Comparison of ENCODE assay signal across 8 cellular contexts in the genomic region with DNA sequence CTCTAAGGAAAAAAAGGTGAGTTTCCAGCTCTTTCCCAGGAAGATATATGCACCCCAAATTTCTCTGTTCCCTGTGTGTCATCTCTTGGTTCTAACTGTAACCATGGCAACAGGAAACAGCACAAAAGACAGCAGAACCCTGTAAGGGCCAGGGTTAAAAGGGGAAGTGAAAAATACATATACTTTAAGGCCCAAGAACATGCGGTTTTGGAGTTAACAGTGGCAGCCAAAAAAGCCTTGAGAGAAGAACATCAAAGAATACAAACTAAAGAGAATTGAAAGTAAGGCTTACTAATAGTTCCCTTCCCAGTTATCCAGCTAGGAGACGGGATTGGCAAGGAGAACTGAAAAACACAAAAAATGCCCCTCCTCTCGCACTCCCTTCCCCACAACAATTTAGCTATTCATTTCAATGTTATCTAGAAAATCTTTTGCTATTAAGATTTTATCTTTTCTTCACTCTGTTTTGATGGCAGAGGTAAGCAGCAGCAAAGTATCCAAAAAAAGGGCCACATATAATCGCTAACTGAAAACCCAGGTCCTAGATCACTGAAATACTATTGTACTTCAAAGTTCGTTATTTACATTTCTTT. TPM values are rescaled to one million over a fixed set of nuclear protein-coding genes. Genes with fewer than 3 reads are reported as not detected.
DNase-seq lines count a peak whose midpoint lies in the region; ATAC-seq and TF ChIP-seq lines count a peak whose summit lies in the region.

No MANE protein-coding gene starts in this region.

- H3K27me3 Mint-ChIP-seq in neural crest cell (ENCODE audit: low read depth), result peaks cover 21% of the 10 kb centered on the region

- H3K9me3 Mint-ChIP-seq in neural crest cell, result peaks cover 6% of the 10 kb centered on the region

- H3K9me3 ChIP-seq in RWPE2 (ENCODE audit: severe bottlenecking), result no peaks in the 10 kb centered on the region
- no peaks in the 10 kb centered on the region for H3K9me3 ChIP-seq in effector memory CD4-positive, alpha-beta T cell (ENCODE audit: control insufficient read depth, low read length)

- DNase-seq in AG20443 (ENCODE audit: low spot score) (peak; percentile 21), RWPE2 (ENCODE audit: low spot score) (no peak), neural crest cell (ENCODE audit: low read depth, low spot score) (no peak), H7 (no peak)
- DNase-seq in effector memory CD4-positive, alpha-beta T cell, result peak in 1 of 3 donors; percentile 30
- DNase-seq in activated CD4-positive, CD25-positive, alpha-beta regulatory T cell treated with anti-CD3 and anti-CD28 coated beads, Interleukin-2, amount 50 U/mL, for 72 hours, result no peak

- H3K36me3 Mint-ChIP-seq in neural crest cell (ENCODE audit: low read depth), result peaks cover 5% of the 10 kb centered on the region

- H3K27me3 ChIP-seq in RWPE2 (ENCODE audit: insufficient read depth, poor library complexity, severe bottlenecking) (no peaks in the 10 kb centered on the region), H7 (ENCODE audit: control insufficient read depth, insufficient read depth, low read length) (no peaks in the 10 kb centered on the region)
- H3K27me3 ChIP-seq in effector memory CD4-positive, alpha-beta T cell (replicated peaks; ENCODE audit: control insufficient read depth, insufficient read depth, low read length, poor library complexity, severe bottlenecking), result no peaks in the 10 kb centered on the region

- peaks cover 14% of the 10 kb centered on the region for H3K4me1 ChIP-seq in RWPE2 (ENCODE audit: insufficient read depth, poor library complexity, severe bottlenecking)
- peaks cover 30% of the 10 kb centered on the region for H3K4me1 ChIP-seq in effector memory CD4-positive, alpha-beta T cell (ENCODE audit: control insufficient read depth, insufficient read depth, low read length, poor library complexity, severe bottlenecking)

- ATAC-seq in GM18520 (IDR thresholded peaks at IDR 0.05; ENCODE audit: unreplicated experiment) (peak; percentile 57), HG03060 (IDR thresholded peaks at IDR 0.05; ENCODE audit: low read depth, unreplicated experiment) (peak; percentile 76), RWPE2 (ENCODE audit: low read depth) (no peak)

- TF ChIP-seq CTCF in RWPE2 (IDR thresholded peaks at IDR 0.05; ENCODE audit: poor library complexity, severe bottlenecking) (no peak), neural crest cell (conservative IDR thresholded peaks at IDR 0.05) (no peak)

- peak overlapping the region; percentile 67 for H3K27ac ChIP-seq in RWPE2 (ENCODE audit: poor library complexity, severe bottlenecking)
- peak overlapping the region; percentile 98 for H3K27ac ChIP-seq in effector memory CD4-positive, alpha-beta T cell (ENCODE audit: insufficient read depth, low read length, poor library complexity, severe bottlenecking)

- H3K4me1 Mint-ChIP-seq in neural crest cell, result peaks cover 40% of the 10 kb centered on the region

- H3K36me3 ChIP-seq in RWPE2 (ENCODE audit: low read depth), result peaks cover 23% of the 10 kb centered on the region
- peaks cover 7% of the 10 kb centered on the region for H3K36me3 ChIP-seq in effector memory CD4-positive, alpha-beta T cell (ENCODE audit: control insufficient read depth, insufficient read depth, low read length)
- H3K36me3 ChIP-seq in H7 (replicated peaks; ENCODE audit: control insufficient read depth, insufficient read depth, low read length), result no peaks in the 10 kb centered on the region

- H3K4me3 Mint-ChIP-seq in neural crest cell, result peak overlapping the region; percentile 97

- peak overlapping the region; percentile 48 for H3K4me3 ChIP-seq in RWPE2 (ENCODE audit: severe bottlenecking)
- peak overlapping the region; percentile 60 for H3K4me3 ChIP-seq in effector memory CD4-positive, alpha-beta T cell (ENCODE audit: insufficient read depth, low read depth, low read length, poor library complexity, severe bottlenecking)
- no peak overlapping the region for H3K4me3 ChIP-seq in H7 (ENCODE audit: insufficient read depth, low read depth, low read length)

- peak overlapping the region; percentile 98 for H3K27ac Mint-ChIP-seq in neural crest cell (ENCODE audit: unreplicated experiment)

RNA-seq across cellular contexts. Expression of a gene that starts 1.5 kb away (rescaled TPM):
- total RNA-seq in neural crest cell, result 51.9 and 60.3 TPM in 2 replicates
- total RNA-seq in H7 (2014; rRNA removed; shearing (Covaris generic)), result 16.1 and 26.2 TPM in 2 replicates

RNA-seq across cellular contexts. Expression of a gene that starts 31.4 kb away (rescaled TPM):
- 78.7 and 89.6 TPM in 2 replicates for total RNA-seq in neural crest cell
- total RNA-seq in H7 (2014; rRNA removed; shearing (Covaris generic)), result 57.6 and 76.6 TPM in 2 replicates
